ENCODE assay signal across 18 cellular contexts in genomic region chr22:36999463-36999862, GRCh38.
"Had no signal": no experiment of that assay in that cellular context is flagged by ENCODE, and none has a peak within 500 bp of the region (broad histone marks: within the 10 kb centered on the region; RNA-seq: fewer than 3 reads in every experiment).

No MANE protein-coding gene starts in this region.

- H3K9me3 ChIP-seq: body of pancreas, colonic mucosa, lower lobe of right lung, tibial nerve, vagina had no signal

- ATAC-seq: body of pancreas; left cardiac atrium; lower lobe of right lung; naive thymus-derived CD4-positive, alpha-beta T cell; stimulated activated naive B cell treated with anti-CD40 and anti-IgM and Interleukin-4, amounts not matched to agents 10 μg/mL and 1 μg/mL and 100 μg/mL, for 72 hours had no signal

- H2AFZ ChIP-seq: parathyroid adenoma had no signal

- H3K79me2 ChIP-seq: parathyroid adenoma had no signal

- H3K27ac ChIP-seq: body of pancreas, colonic mucosa, foreskin keratinocyte, lower lobe of right lung, parathyroid adenoma, tibial nerve, vagina had no signal

- H3K4me3 ChIP-seq: body of pancreas, colonic mucosa, lower lobe of right lung, tibial nerve, vagina had no signal

- H3K9ac ChIP-seq: parathyroid adenoma had no signal

- H3K27me3 ChIP-seq: body of pancreas, colonic mucosa, tibial nerve, vagina had no signal

- H3K4me1 ChIP-seq: body of pancreas, colonic mucosa, foreskin keratinocyte, lower lobe of right lung, parathyroid adenoma, tibial nerve, vagina had no signal

- H3K36me3 ChIP-seq: colonic mucosa, lower lobe of right lung, tibial nerve, vagina had no signal

- H3K4me1 Mint-ChIP-seq: activated CD4-positive, alpha-beta memory T cell treated with anti-CD3 and anti-CD28 coated beads, Interleukin-2, amount 10 ng/mL, durations not matched to agents 7 days and 5 days; stimulated activated naive B cell treated with anti-CD40 and anti-IgM and Interleukin-4, amounts not matched to agents 10 μg/mL and 1 μg/mL and 100 μg/mL, for 72 hours had no signal

- H3K9me3 Mint-ChIP-seq: activated CD4-positive, alpha-beta memory T cell treated with anti-CD3 and anti-CD28 coated beads, Interleukin-2, amount 10 ng/mL, durations not matched to agents 7 days and 5 days; naive thymus-derived CD4-positive, alpha-beta T cell; stimulated activated naive B cell treated with anti-CD40 and anti-IgM and Interleukin-4, amounts not matched to agents 10 μg/mL and 1 μg/mL and 100 μg/mL, for 72 hours; WTC11 had no signal

- H3K36me3 Mint-ChIP-seq: activated naive CD8-positive, alpha-beta T cell; naive thymus-derived CD4-positive, alpha-beta T cell; stimulated activated naive B cell treated with anti-CD40 and anti-IgM and Interleukin-4, amounts not matched to agents 10 μg/mL and 1 μg/mL and 100 μg/mL, for 72 hours; WTC11 had no signal

- H3K4me3 Mint-ChIP-seq: activated CD4-positive, alpha-beta memory T cell treated with anti-CD3 and anti-CD28 coated beads, Interleukin-2, amount 10 ng/mL, durations not matched to agents 7 days and 5 days; activated naive CD8-positive, alpha-beta T cell; naive thymus-derived CD4-positive, alpha-beta T cell; stimulated activated naive B cell treated with anti-CD40 and anti-IgM and Interleukin-4, amounts not matched to agents 10 μg/mL and 1 μg/mL and 100 μg/mL, for 72 hours; WTC11 had no signal

- DNase-seq: activated CD4-positive, alpha-beta memory T cell treated with anti-CD3 and anti-CD28 coated beads, Interleukin-2, amount 10 ng/mL, durations not matched to agents 7 days and 5 days; activated CD4-positive, alpha-beta T cell treated with anti-CD3 and anti-CD28 coated beads for 4 hours; activated CD8-positive, alpha-beta memory T cell treated with anti-CD3 and anti-CD28 coated beads, Interleukin-2, amount 50 U/mL, for 4 hours; activated effector memory CD4-positive, alpha-beta T cell treated with anti-CD3 and anti-CD28 coated beads, Interleukin-2, amount 50 U/mL, for 16 hours; colonic mucosa; left cardiac atrium; lower lobe of right lung; naive thymus-derived CD4-positive, alpha-beta T cell; stimulated activated CD4-positive, alpha-beta T cell treated with anti-CD3 and anti-CD28 coated beads, Interleukin-2, amount 100 ng/mL, for 48 hours; stimulated activated naive B cell treated with anti-CD40 and anti-IgM and Interleukin-4, amounts not matched to agents 10 μg/mL and 1 μg/mL and 100 μg/mL, for 72 hours; T-helper 2 cell had no signal

- H3K27me3 Mint-ChIP-seq: activated naive CD8-positive, alpha-beta T cell had no signal

- H3K27ac Mint-ChIP-seq: activated CD4-positive, alpha-beta memory T cell treated with anti-CD3 and anti-CD28 coated beads, Interleukin-2, amount 10 ng/mL, durations not matched to agents 7 days and 5 days; activated naive CD8-positive, alpha-beta T cell; naive thymus-derived CD4-positive, alpha-beta T cell; stimulated activated naive B cell treated with anti-CD40 and anti-IgM and Interleukin-4, amounts not matched to agents 10 μg/mL and 1 μg/mL and 100 μg/mL, for 72 hours; WTC11 had no signal
